Comparison of ENCODE assay signal across 1 cellular context in the genomic region with DNA sequence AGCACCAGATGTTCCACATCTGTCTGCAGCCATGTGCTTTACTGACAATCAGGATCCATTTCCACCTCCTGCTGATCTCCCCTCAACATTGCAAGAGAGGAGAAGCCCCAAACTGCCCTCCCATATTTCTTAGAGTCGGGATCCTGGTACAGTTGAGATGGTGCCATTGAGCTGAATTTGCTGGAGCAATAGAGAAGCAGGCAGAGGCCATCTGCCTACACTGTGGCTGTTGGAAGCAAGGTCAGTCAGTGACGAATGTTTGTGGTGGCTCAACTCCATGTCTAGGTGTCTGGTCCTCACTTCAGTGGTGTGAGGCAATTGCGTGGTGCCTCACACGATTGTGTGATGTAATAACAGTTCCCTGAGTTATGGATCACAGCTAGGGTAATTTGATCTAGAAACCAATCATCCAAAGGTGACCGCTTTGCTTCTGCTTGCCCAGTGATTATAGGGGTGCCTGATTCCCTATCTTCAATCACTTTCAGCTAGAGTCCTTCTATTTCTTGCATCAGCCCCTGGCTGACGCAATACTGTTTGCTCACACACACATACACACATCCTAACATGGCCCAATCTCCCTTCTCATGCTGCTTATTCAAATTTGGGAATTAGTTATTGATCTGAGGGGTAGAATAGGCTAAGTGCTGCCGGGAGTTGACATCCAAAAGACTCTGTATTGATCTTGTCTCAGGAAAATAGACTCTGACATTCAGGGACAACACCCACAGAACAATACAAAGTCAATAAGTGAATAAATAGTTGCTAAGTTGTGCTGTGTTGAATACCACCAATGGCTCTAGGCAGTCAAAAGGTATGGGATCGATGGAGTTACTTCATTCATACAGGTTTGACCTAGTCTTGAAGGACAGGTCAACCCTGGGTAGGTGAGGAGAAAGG.
TF ChIP-seq lines count a peak whose summit lies in the region.

No MANE protein-coding gene starts in this region.

TF ChIP-seq in K562, 482 proteins besides CTCF, POLR2A, EP300 and RAD21 (continued from another document and continues in another):
- no peak for TF ChIP-seq ZNF699 (CRISPR knock-in tag; IDR thresholded peaks at IDR 0.05; ENCODE audit: insufficient replicate concordance)
- TF ChIP-seq NFE2 (IDR thresholded peaks at IDR 0.05; ENCODE audit: low read depth): no peak
- TF ChIP-seq TAF9B (IDR thresholded peaks at IDR 0.05; ENCODE audit: partially characterized antibody): no peak
- TF ChIP-seq E2F3 (CRISPR knock-in tag; IDR thresholded peaks at IDR 0.05): no peak
- 0 out of 2 replicates have a peak, but pooled peaks have one; percentile 15 for TF ChIP-seq ZFP1 (CRISPR knock-in tag; IDR thresholded peaks at IDR 0.05)
- TF ChIP-seq C11orf30 (IDR thresholded peaks at IDR 0.05; ENCODE audit: low read depth): no peak
- TF ChIP-seq ZNF134 (CRISPR knock-in tag; conservative IDR thresholded peaks at IDR 0.05): no peak
- no peak for TF ChIP-seq TAF15 (IDR thresholded peaks at IDR 0.05; ENCODE audit: low read depth, low read length)
- TF ChIP-seq, protein P1, sequence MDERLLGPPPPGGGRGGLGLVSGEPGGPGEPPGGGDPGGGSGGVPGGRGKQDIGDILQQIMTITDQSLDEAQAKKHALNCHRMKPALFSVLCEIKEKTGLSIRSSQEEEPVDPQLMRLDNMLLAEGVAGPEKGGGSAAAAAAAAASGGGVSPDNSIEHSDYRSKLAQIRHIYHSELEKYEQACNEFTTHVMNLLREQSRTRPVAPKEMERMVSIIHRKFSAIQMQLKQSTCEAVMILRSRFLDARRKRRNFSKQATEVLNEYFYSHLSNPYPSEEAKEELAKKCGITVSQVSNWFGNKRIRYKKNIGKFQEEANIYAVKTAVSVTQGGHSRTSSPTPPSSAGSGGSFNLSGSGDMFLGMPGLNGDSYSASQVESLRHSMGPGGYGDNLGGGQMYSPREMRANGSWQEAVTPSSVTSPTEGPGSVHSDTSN (CRISPR knock-in tag; IDR thresholded peaks at IDR 0.05; ENCODE audit: low read depth): no peak
- TF ChIP-seq, protein P1 (tag; conservative IDR thresholded peaks at IDR 0.05; ENCODE audit: low read depth): no peak
- TF ChIP-seq ARID2 (IDR thresholded peaks at IDR 0.05): no peak
- no peak for TF ChIP-seq ZFPM2 (CRISPR knock-in tag; IDR thresholded peaks at IDR 0.05)
- TF ChIP-seq ZNF695 (CRISPR knock-in tag; IDR thresholded peaks at IDR 0.05): no peak
- TF ChIP-seq NONO (IDR thresholded peaks at IDR 0.05; ENCODE audit: low read depth in 2 of 2, low read length in 1 of 2): no peak
- peak; percentile 99 to 100 for TF ChIP-seq TRIM24 (IDR thresholded peaks at IDR 0.05)
- no peak for TF ChIP-seq ZNF121 (CRISPR knock-in tag; conservative IDR thresholded peaks at IDR 0.05)
- no peak for TF ChIP-seq ZNF217 (CRISPR knock-in tag; IDR thresholded peaks at IDR 0.05)
- TF ChIP-seq NUFIP1 (IDR thresholded peaks at IDR 0.05; ENCODE audit: partially characterized antibody): no peak
- TF ChIP-seq SMARCC2 (IDR thresholded peaks at IDR 0.05; ENCODE audit: low read depth): no peak
- TF ChIP-seq SRF (CRISPR knock-in tag; IDR thresholded peaks at IDR 0.05): no peak
- peak; percentile 41; the same call in 1 of the 2 replicates for TF ChIP-seq HBP1 (CRISPR knock-in tag; IDR thresholded peaks at IDR 0.05)
- no peak for TF ChIP-seq ZNF143 (CRISPR knock-in tag; IDR thresholded peaks at IDR 0.05)
- no peak for TF ChIP-seq ZFX (CRISPR knock-in tag; IDR thresholded peaks at IDR 0.05)
- TF ChIP-seq TSC22D4 (tag; IDR thresholded peaks at IDR 0.05): peak; percentile 91; the same call in 1 of the 2 replicates
- no peak for TF ChIP-seq TCF7L2 (IDR thresholded peaks at IDR 0.05; ENCODE audit: low read depth, low read length)
- no peak for TF ChIP-seq NCOA2 (IDR thresholded peaks at IDR 0.05; ENCODE audit: partially characterized antibody in 2 of 2)
- no peak for TF ChIP-seq BCOR (IDR thresholded peaks at IDR 0.05)
- no peak for TF ChIP-seq XRCC3 (IDR thresholded peaks at IDR 0.05)
- no peak for TF ChIP-seq CREB1 (IDR thresholded peaks at IDR 0.05)
- TF ChIP-seq CREB1 (CRISPR knock-in tag; IDR thresholded peaks at IDR 0.05): no peak
- no peak for TF ChIP-seq ZNF77 (CRISPR knock-in tag; IDR thresholded peaks at IDR 0.05)
- TF ChIP-seq, protein P2, sequence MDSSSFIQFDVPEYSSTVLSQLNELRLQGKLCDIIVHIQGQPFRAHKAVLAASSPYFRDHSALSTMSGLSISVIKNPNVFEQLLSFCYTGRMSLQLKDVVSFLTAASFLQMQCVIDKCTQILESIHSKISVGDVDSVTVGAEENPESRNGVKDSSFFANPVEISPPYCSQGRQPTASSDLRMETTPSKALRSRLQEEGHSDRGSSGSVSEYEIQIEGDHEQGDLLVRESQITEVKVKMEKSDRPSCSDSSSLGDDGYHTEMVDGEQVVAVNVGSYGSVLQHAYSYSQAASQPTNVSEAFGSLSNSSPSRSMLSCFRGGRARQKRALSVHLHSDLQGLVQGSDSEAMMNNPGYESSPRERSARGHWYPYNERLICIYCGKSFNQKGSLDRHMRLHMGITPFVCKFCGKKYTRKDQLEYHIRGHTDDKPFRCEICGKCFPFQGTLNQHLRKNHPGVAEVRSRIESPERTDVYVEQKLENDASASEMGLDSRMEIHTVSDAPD (CRISPR knock-in tag; IDR thresholded peaks at IDR 0.05): no peak
- peak; percentile 52; the same call in 1 of the 2 replicates for TF ChIP-seq ZNF668 (CRISPR knock-in tag; IDR thresholded peaks at IDR 0.05)
- TF ChIP-seq XRCC4 (IDR thresholded peaks at IDR 0.05; ENCODE audit: extremely low read depth, insufficient read depth, insufficient read length): no peak
- no peak for TF ChIP-seq BRCA1 (IDR thresholded peaks at IDR 0.05)
- TF ChIP-seq BRCA1 (CRISPR knock-in tag; IDR thresholded peaks at IDR 0.05): no peak
- TF ChIP-seq HNRNPL (IDR thresholded peaks at IDR 0.05; ENCODE audit: low read depth, low read length): no peak
- no peak for TF ChIP-seq MAFF (IDR thresholded peaks at IDR 0.05; ENCODE audit: low read length)
- 0 out of 2 replicates have a peak, but pooled peaks have one; percentile 51 for TF ChIP-seq DPF2 (IDR thresholded peaks at IDR 0.05)
- TF ChIP-seq HNRNPH1 (optimal IDR thresholded peaks at IDR 0.05; ENCODE audit: low read depth, low read length): no peak
- TF ChIP-seq RFX5 (IDR thresholded peaks at IDR 0.05; ENCODE audit: low read depth, low read length): no peak
- no peak for TF ChIP-seq HNRNPLL (IDR thresholded peaks at IDR 0.05; ENCODE audit: low read depth, low read length, poor library complexity, severe bottlenecking)
- TF ChIP-seq ZHX1 (conservative IDR thresholded peaks at IDR 0.05; ENCODE audit: low read length): no peak
- no peak for TF ChIP-seq COPS2 (conservative IDR thresholded peaks at IDR 0.05)
- TF ChIP-seq, protein P3, sequence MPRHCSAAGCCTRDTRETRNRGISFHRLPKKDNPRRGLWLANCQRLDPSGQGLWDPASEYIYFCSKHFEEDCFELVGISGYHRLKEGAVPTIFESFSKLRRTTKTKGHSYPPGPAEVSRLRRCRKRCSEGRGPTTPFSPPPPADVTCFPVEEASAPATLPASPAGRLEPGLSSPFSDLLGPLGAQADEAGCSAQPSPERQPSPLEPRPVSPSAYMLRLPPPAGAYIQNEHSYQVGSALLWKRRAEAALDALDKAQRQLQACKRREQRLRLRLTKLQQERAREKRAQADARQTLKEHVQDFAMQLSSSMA (CRISPR knock-in tag; IDR thresholded peaks at IDR 0.05): peak; percentile 17; the same call in 1 of the 2 replicates
- no peak for TF ChIP-seq FOXM1 (IDR thresholded peaks at IDR 0.05; ENCODE audit: low read depth)
- no peak for TF ChIP-seq FOXM1 (CRISPR knock-in tag; IDR thresholded peaks at IDR 0.05; ENCODE audit: low read depth)
- no peak for TF ChIP-seq GABPB1 (CRISPR knock-in tag; IDR thresholded peaks at IDR 0.05)
- peak; percentile 64 for TF ChIP-seq BACH1 (tag; IDR thresholded peaks at IDR 0.05)
- TF ChIP-seq HSF4 (CRISPR knock-in tag; IDR thresholded peaks at IDR 0.05; ENCODE audit: borderline replicate concordance): no peak; the same call in 1 of the 2 replicates
- no peak for TF ChIP-seq SIRT6 (IDR thresholded peaks at IDR 0.05; ENCODE audit: low read depth, low read length)
- TF ChIP-seq, protein P4, sequence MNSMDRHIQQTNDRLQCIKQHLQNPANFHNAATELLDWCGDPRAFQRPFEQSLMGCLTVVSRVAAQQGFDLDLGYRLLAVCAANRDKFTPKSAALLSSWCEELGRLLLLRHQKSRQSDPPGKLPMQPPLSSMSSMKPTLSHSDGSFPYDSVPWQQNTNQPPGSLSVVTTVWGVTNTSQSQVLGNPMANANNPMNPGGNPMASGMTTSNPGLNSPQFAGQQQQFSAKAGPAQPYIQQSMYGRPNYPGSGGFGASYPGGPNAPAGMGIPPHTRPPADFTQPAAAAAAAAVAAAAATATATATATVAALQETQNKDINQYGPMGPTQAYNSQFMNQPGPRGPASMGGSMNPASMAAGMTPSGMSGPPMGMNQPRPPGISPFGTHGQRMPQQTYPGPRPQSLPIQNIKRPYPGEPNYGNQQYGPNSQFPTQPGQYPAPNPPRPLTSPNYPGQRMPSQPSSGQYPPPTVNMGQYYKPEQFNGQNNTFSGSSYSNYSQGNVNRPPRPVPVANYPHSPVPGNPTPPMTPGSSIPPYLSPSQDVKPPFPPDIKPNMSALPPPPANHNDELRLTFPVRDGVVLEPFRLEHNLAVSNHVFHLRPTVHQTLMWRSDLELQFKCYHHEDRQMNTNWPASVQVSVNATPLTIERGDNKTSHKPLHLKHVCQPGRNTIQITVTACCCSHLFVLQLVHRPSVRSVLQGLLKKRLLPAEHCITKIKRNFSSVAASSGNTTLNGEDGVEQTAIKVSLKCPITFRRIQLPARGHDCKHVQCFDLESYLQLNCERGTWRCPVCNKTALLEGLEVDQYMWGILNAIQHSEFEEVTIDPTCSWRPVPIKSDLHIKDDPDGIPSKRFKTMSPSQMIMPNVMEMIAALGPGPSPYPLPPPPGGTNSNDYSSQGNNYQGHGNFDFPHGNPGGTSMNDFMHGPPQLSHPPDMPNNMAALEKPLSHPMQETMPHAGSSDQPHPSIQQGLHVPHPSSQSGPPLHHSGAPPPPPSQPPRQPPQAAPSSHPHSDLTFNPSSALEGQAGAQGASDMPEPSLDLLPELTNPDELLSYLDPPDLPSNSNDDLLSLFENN (IDR thresholded peaks at IDR 0.05; ENCODE audit: low read depth in 2 of 2, low read length in 2 of 2): no peak
- no peak for TF ChIP-seq SAFB2 (IDR thresholded peaks at IDR 0.05; ENCODE audit: borderline replicate concordance, low read depth, low read length, severe bottlenecking)
- TF ChIP-seq, protein P5, sequence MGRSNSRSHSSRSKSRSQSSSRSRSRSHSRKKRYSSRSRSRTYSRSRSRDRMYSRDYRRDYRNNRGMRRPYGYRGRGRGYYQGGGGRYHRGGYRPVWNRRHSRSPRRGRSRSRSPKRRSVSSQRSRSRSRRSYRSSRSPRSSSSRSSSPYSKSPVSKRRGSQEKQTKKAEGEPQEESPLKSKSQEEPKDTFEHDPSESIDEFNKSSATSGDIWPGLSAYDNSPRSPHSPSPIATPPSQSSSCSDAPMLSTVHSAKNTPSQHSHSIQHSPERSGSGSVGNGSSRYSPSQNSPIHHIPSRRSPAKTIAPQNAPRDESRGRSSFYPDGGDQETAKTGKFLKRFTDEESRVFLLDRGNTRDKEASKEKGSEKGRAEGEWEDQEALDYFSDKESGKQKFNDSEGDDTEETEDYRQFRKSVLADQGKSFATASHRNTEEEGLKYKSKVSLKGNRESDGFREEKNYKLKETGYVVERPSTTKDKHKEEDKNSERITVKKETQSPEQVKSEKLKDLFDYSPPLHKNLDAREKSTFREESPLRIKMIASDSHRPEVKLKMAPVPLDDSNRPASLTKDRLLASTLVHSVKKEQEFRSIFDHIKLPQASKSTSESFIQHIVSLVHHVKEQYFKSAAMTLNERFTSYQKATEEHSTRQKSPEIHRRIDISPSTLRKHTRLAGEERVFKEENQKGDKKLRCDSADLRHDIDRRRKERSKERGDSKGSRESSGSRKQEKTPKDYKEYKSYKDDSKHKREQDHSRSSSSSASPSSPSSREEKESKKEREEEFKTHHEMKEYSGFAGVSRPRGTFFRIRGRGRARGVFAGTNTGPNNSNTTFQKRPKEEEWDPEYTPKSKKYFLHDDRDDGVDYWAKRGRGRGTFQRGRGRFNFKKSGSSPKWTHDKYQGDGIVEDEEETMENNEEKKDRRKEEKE (IDR thresholded peaks at IDR 0.05; ENCODE audit: borderline replicate concordance in 1 of 2, control insufficient read depth in 1 of 2, low read depth in 2 of 2, low read length in 1 of 2): no peak
- no peak for TF ChIP-seq SETDB1 (IDR thresholded peaks at IDR 0.05; ENCODE audit: low read length)
- no peak for TF ChIP-seq GATA2 (CRISPR knock-in tag; IDR thresholded peaks at IDR 0.05)
- no peak for TF ChIP-seq CBFB (CRISPR knock-in tag; IDR thresholded peaks at IDR 0.05)
